8 cellular contexts compared by ENCODE assay signal in the genomic region with DNA sequence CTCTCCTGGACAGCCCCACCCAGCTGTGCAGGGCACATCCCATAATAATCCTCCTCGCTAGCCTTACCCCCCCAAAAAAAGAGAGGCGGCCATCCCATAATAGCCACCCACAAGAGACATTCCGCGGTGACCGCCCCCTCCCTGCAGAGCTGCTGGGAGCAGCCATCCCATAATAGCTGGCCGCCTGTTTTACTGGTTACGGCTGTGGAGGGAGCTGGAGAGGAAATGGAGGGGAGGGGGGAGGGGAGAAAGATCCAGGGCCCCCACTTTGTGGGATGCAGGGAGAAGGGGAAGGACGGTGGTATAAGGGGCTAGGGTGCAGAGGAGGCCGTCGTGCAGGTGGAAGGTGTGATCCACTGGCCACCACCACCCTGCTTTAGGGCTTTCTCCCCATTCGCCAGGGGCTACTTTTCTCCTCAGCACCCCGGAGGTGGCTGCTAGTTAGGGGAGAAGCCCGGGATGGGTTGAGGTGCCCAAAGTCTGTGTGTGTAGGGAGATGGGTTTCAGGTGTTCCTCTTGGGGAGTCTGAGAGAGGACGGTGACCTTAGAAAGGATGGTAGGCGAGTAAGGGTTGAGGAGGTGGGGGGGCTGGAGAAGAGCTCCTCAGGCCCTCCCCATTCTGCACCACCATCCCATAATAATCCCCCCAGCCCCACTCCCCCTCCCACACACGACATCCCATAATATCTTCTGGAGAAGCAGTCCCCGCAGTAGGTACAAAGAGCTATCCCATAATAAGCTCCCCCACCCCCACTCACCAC. TPM values are rescaled to one million over a fixed set of nuclear protein-coding genes. Genes with fewer than 3 reads are reported as not detected.
DNase-seq lines count a peak whose midpoint lies in the region; ATAC-seq and TF ChIP-seq lines count a peak whose summit lies in the region.

No MANE protein-coding gene starts in this region.

- peaks cover 37% of the 10 kb centered on the region for H3K4me1 ChIP-seq in KMS-11 (ENCODE audit: low read depth, poor library complexity, severe bottlenecking)
- peaks cover 40% of the 10 kb centered on the region for H3K4me1 ChIP-seq in OCI-LY7 (ENCODE audit: insufficient read depth, low read length, poor library complexity, severe bottlenecking)

- peak overlapping the region; percentile 87 for H3K27ac Mint-ChIP-seq in chondrocyte (ENCODE audit: unreplicated experiment)
- H3K27ac Mint-ChIP-seq in stimulated activated effector memory CD8-positive, alpha-beta T cell treated with anti-CD3 and anti-CD28 coated beads, Interleukin-12 subunit alpha, Interleukin-12 subunit beta, amount 100 ng/mL, for 72 hours = peak overlapping the region; percentile 71

- CTCF ChIA-PET in OCI-LY7 (lab: Charles Lee; ENCODE audit: unreplicated experiment) = interaction anchor here (0.6 to 1.5 kb wide), 5 partner anchors 10 to 141 kb away, joined by 3 to 6 read pairs (median 4); a partner anchor contains a TSS

- BruUV-seq in OCI-LY7 (replicated peaks; lab: Mats Ljungman, UMichigan) = no TSS peak

- H3K4me3 ChIP-seq in KMS-11 (IDR thresholded peaks at IDR 0.05; ENCODE audit: insufficient read depth, low read depth, low read length) (no peak overlapping the region), OCI-LY7 (ENCODE audit: low read depth, low read length, poor library complexity, severe bottlenecking) (peak overlapping the region; percentile 54)

- no peaks in the 10 kb centered on the region for H3K27me3 ChIP-seq in KMS-11 (ENCODE audit: insufficient read depth, low read depth)
- H3K27me3 ChIP-seq in layer of hippocampus (ENCODE audit: control insufficient read depth, insufficient read depth, low read length) = no peaks in the 10 kb centered on the region

- DNase-seq in DMS 273 (lab: John Stamatoyannopoulos, UW; ENCODE audit: unreplicated experiment) (peak; percentile 92), OCI-LY7 (ENCODE audit: low spot score) (peak; percentile 30), chondrocyte (ENCODE audit: low spot score) (no peak)
- peak in 1 of 2 donors; percentile 62 for DNase-seq in stimulated activated effector memory CD8-positive, alpha-beta T cell treated with anti-CD3 and anti-CD28 coated beads, Interleukin-12 subunit alpha, Interleukin-12 subunit beta, amount 100 ng/mL, for 72 hours (ENCODE audit: low spot score in 2 of 2)

- no peak overlapping the region for H2AFZ ChIP-seq in KMS-11 (ENCODE audit: low read depth)
- H2AFZ ChIP-seq in OCI-LY7 (ENCODE audit: low read length) = peak overlapping the region; percentile 88; the same call in 1 of the 2 replicates

- no peak overlapping the region; the same call in 1 of the 2 replicates for H3K9ac ChIP-seq in KMS-11

- POLR2A ChIA-PET in OCI-LY7 (lab: Charles Lee) = interaction anchor here (0.5 to 1.9 kb wide), 13 partner anchors 9 to 139 kb away, joined by 3 to 11 read pairs (median 3); a partner anchor contains a TSS

- H3K9me2 ChIP-seq in OCI-LY7 (ENCODE audit: insufficient read depth, low read length) = no peaks in the 10 kb centered on the region

- no peaks in the 10 kb centered on the region for H3K36me3 ChIP-seq in KMS-11 (ENCODE audit: insufficient read depth)
- no peaks in the 10 kb centered on the region for H3K36me3 ChIP-seq in OCI-LY7 (ENCODE audit: insufficient read depth, low read length)

- H3K9me3 Mint-ChIP-seq in chondrocyte (ENCODE audit: low read depth) = no peaks in the 10 kb centered on the region
- H3K9me3 Mint-ChIP-seq in stimulated activated effector memory CD8-positive, alpha-beta T cell treated with anti-CD3 and anti-CD28 coated beads, Interleukin-12 subunit alpha, Interleukin-12 subunit beta, amount 100 ng/mL, for 72 hours = no peaks in the 10 kb centered on the region

- intact Hi-C loops in OCI-LY7 (cut with micrococcal nuclease; ENCODE audit: unreplicated experiment) = no loop called here

- peak overlapping the region; percentile 23 for H3K4me3 Mint-ChIP-seq in chondrocyte (ENCODE audit: unreplicated experiment)
- H3K4me3 Mint-ChIP-seq in stimulated activated effector memory CD8-positive, alpha-beta T cell treated with anti-CD3 and anti-CD28 coated beads, Interleukin-12 subunit alpha, Interleukin-12 subunit beta, amount 100 ng/mL, for 72 hours = peak overlapping the region; percentile 27

- H3K36me3 Mint-ChIP-seq in chondrocyte (ENCODE audit: low read depth) = no peaks in the 10 kb centered on the region
- H3K36me3 Mint-ChIP-seq in stimulated activated effector memory CD8-positive, alpha-beta T cell treated with anti-CD3 and anti-CD28 coated beads, Interleukin-12 subunit alpha, Interleukin-12 subunit beta, amount 100 ng/mL, for 72 hours = peaks cover 17% of the 10 kb centered on the region

- no peaks in the 10 kb centered on the region for H3K27me3 Mint-ChIP-seq in chondrocyte (ENCODE audit: low read depth)

- ATAC-seq in stimulated activated effector memory CD8-positive, alpha-beta T cell treated with anti-CD3 and anti-CD28 coated beads, Interleukin-12 subunit alpha, Interleukin-12 subunit beta, amount 100 ng/mL, for 72 hours = no peak
- no peak for ATAC-seq in HG03135 (IDR thresholded peaks at IDR 0.05; ENCODE audit: unreplicated experiment)
- no peak for ATAC-seq in GM18907 (IDR thresholded peaks at IDR 0.05; ENCODE audit: unreplicated experiment)

- H3K4me2 ChIP-seq in KMS-11 = peak overlapping the region; percentile 36; the same call in 1 of the 2 replicates
- H3K4me2 ChIP-seq in OCI-LY7 (ENCODE audit: low read length) = peak overlapping the region; percentile 80

- no peak overlapping the region for H3K27ac ChIP-seq in KMS-11
- peak overlapping the region; percentile 84 for H3K27ac ChIP-seq in OCI-LY7 (ENCODE audit: low read depth, low read length, poor library complexity, severe bottlenecking)
- peak overlapping the region; percentile 99 for H3K27ac ChIP-seq in layer of hippocampus (ENCODE audit: low read depth, low read length)

- no peaks in the 10 kb centered on the region for H4K20me1 ChIP-seq in KMS-11 (ENCODE audit: insufficient read depth)
- no peaks in the 10 kb centered on the region for H4K20me1 ChIP-seq in OCI-LY7 (ENCODE audit: insufficient read depth, low read length)

- no peaks in the 10 kb centered on the region for H3K79me2 ChIP-seq in KMS-11 (ENCODE audit: insufficient read depth, low read depth)
- no peaks in the 10 kb centered on the region for H3K79me2 ChIP-seq in OCI-LY7 (ENCODE audit: insufficient read depth, low read depth, low read length)

- peaks cover 33% of the 10 kb centered on the region for H3K4me1 Mint-ChIP-seq in chondrocyte (ENCODE audit: low read depth)
- H3K4me1 Mint-ChIP-seq in stimulated activated effector memory CD8-positive, alpha-beta T cell treated with anti-CD3 and anti-CD28 coated beads, Interleukin-12 subunit alpha, Interleukin-12 subunit beta, amount 100 ng/mL, for 72 hours = peaks cover 55% of the 10 kb centered on the region

- no peaks in the 10 kb centered on the region for H3K9me3 ChIP-seq in OCI-LY7 (ENCODE audit: low read length)

- TF ChIP-seq CTCF in KMS-11 (conservative IDR thresholded peaks at IDR 0.05; ENCODE audit: low read depth, low read length) (no peak), OCI-LY7 (conservative IDR thresholded peaks at IDR 0.05; ENCODE audit: low read length) (no peak), chondrocyte (IDR thresholded peaks at IDR 0.05) (no peak)

RNA-seq across cellular contexts. Expression of a gene that starts 6.0 kb away (rescaled TPM):
- 287 and 319 TPM in 2 replicates for total RNA-seq in OCI-LY7 (2014; rRNA removed; shearing (Covaris generic))
- total RNA-seq in OCI-LY7 (2022) (247 and 267 TPM in 2 replicates), chondrocyte (227 to 242 TPM (median 231 TPM) in 3 replicates)

RNA-seq across cellular contexts. Expression of a gene that starts 22.6 kb away (rescaled TPM):
- 7.7 and 14.4 TPM in 2 replicates for total RNA-seq in OCI-LY7 (2014; rRNA removed; shearing (Covaris generic))
- total RNA-seq in OCI-LY7 (2022) = 25.3 and 25.6 TPM in 2 replicates
- 0.41 to 0.57 TPM (median 0.48 TPM) in 3 replicates for total RNA-seq in chondrocyte

RNA-seq across cellular contexts. Expression of a gene that starts 34.0 kb away (rescaled TPM):
- total RNA-seq in OCI-LY7 (2014; rRNA removed; shearing (Covaris generic)) = 3.6 and 4.4 TPM in 2 replicates
- 9.3 and 9.4 TPM in 2 replicates for total RNA-seq in OCI-LY7 (2022)
- total RNA-seq in chondrocyte = 0.37 to 0.74 TPM (median 0.41 TPM) in 3 replicates

RNA-seq across cellular contexts. Expression of a gene that starts 45.1 kb away (rescaled TPM):
- total RNA-seq in OCI-LY7 (2014; rRNA removed; shearing (Covaris generic)) = 87.9 and 116 TPM in 2 replicates
- total RNA-seq in OCI-LY7 (2022) = 86.5 and 100 TPM in 2 replicates
- 27.1 to 39.3 TPM (median 32.5 TPM) in 3 replicates for total RNA-seq in chondrocyte

RNA-seq across cellular contexts. Expression of a gene that starts 49.7 kb away (rescaled TPM):
- 27.1 and 38.1 TPM in 2 replicates for total RNA-seq in OCI-LY7 (2014; rRNA removed; shearing (Covaris generic))
- total RNA-seq in OCI-LY7 (2022) (30.8 and 37.0 TPM in 2 replicates), chondrocyte (32.9 to 38.5 TPM (median 37.5 TPM) in 3 replicates)
